ENCODE assay signal across 1 cellular context in the genomic region with DNA sequence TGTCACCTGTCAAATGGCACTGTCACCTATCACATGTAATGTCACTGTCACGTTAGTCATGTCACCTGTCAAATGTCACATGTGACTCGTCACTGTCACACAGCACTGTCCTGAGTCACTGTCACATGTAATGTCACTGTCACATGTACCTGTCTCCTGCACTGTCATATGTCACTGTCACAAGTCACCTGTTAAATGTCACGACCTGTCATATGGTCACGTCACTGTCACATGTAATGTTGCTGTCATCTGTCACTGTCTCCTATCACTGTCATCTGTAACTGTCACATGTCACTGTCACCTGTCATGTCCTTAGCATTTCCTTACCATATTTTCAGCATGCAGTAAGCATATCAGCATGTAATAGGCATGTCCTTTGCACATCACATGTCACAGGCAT.
TF ChIP-seq lines count a peak whose summit lies in the region.

No MANE protein-coding gene starts in this region.

TF ChIP-seq in HepG2, 621 proteins besides CTCF, POLR2A, EP300 and RAD21 (continued from another document):
- TF ChIP-seq, protein P1, sequence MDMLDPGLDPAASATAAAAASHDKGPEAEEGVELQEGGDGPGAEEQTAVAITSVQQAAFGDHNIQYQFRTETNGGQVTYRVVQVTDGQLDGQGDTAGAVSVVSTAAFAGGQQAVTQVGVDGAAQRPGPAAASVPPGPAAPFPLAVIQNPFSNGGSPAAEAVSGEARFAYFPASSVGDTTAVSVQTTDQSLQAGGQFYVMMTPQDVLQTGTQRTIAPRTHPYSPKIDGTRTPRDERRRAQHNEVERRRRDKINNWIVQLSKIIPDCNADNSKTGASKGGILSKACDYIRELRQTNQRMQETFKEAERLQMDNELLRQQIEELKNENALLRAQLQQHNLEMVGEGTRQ (IDR thresholded peaks at IDR 0.05; ENCODE audit: low read depth, low read length), result 0 out of 2 replicates have a peak, but pooled peaks have one; percentile 1
- TF ChIP-seq, protein P1 (CRISPR knock-in tag; IDR thresholded peaks at IDR 0.05; ENCODE audit: borderline replicate concordance), result no peak
- peak; percentile 76 for TF ChIP-seq CREB1 (IDR thresholded peaks at IDR 0.05)
- no peak for TF ChIP-seq CREB1 (CRISPR knock-in tag; IDR thresholded peaks at IDR 0.05)
- TF ChIP-seq, protein P2, sequence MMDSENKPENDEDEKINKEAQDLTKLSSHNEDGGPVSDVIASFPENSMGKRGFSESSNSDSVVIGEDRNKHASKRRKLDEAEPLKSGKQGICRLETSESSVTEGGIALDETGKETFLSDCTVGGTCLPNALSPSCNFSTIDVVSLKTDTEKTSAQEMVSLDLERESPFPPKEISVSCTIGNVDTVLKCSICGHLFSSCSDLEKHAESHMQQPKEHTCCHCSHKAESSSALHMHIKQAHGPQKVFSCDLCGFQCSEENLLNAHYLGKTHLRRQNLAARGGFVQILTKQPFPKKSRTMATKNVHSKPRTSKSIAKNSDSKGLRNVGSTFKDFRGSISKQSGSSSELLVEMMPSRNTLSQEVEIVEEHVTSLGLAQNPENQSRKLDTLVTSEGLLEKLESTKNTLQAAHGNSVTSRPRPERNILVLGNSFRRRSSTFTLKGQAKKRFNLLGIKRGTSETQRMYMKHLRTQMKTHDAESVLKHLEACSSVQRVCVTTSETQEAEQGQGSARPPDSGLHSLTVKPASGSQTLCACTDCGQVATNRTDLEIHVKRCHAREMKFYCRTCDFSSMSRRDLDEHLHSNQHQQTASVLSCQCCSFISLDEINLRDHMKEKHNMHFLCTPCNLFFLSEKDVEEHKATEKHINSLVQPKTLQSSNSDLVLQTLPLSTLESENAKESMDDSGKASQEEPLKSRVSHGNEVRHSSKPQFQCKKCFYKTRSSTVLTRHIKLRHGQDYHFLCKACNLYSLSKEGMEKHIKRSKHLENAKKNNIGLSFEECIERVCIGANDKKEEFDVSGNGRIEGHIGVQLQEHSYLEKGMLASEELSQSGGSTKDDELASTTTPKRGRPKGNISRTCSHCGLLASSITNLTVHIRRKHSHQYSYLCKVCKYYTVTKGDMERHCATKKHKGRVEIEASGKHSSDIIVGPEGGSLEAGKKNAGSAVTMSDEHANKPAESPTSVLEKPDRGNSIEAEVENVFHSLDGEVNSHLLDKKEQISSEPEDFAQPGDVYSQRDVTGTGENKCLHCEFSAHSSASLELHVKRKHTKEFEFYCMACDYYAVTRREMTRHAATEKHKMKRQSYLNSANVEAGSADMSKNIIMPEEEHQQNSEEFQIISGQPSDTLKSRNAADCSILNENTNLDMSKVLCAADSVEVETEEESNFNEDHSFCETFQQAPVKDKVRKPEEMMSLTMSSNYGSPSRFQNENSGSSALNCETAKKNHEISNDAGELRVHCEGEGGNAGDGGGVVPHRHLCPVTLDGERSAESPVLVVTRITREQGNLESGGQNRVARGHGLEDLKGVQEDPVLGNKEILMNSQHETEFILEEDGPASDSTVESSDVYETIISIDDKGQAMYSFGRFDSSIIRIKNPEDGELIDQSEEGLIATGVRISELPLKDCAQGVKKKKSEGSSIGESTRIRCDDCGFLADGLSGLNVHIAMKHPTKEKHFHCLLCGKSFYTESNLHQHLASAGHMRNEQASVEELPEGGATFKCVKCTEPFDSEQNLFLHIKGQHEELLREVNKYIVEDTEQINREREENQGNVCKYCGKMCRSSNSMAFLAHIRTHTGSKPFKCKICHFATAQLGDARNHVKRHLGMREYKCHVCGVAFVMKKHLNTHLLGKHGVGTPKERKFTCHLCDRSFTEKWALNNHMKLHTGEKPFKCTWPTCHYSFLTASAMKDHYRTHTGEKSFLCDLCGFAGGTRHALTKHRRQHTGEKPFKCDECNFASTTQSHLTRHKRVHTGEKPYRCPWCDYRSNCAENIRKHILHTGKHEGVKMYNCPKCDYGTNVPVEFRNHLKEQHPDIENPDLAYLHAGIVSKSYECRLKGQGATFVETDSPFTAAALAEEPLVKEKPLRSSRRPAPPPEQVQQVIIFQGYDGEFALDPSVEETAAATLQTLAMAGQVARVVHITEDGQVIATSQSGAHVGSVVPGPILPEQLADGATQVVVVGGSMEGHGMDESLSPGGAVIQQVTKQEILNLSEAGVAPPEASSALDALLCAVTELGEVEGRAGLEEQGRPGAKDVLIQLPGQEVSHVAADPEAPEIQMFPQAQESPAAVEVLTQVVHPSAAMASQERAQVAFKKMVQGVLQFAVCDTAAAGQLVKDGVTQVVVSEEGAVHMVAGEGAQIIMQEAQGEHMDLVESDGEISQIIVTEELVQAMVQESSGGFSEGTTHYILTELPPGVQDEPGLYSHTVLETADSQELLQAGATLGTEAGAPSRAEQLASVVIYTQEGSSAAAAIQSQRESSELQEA (CRISPR knock-in tag; IDR thresholded peaks at IDR 0.05; ENCODE audit: not compliant biosample characterization), result no peak
